In the genomic region with DNA sequence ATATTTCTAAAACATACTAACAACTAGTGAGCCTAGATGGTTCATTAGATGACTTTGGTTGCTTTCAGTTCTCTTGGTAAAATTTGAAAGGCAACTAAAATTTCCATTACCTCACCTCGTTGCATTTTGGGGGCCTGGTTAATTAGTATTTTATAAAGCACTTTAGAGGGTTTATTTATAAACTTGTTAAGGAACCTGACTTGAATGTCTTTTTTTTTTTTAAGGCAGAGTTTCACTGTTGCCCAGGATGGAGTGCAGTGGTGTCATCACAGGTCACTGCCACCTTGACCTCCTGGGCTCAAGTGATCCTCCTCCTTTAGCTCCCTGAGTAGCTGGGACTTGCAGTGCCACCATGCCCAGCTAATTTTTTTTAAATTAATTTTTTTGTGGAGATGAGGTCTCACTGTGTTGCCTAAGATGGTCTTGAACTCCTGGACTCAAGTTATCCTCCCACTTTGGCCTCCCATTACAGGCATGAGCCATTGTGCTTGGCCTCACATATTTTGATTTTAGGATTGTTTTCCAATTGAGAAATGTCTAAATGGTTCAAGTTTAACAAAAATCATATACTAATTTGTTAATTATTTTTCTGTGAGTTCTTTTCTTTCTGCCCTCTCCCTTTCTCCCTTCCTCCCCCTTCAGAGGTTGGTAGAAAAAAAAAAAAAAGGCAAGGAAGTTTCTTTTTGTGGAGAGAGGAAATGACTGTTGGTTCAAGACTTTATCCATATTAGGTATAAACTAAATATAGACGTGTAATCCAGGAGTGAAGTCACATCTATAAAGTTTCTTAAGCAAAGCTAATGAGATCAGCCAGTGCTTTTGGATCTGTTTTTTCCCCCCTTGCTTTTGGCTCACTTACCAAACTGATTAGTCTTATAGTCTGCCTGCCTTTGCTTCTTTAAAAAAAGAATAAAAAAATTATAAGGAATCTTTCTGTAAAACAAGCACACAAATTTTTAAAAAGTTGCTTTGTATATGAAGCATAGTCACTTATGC, we compare ENCODE assay signal across 8 cellular contexts.
DNase-seq lines count a peak whose midpoint lies in the region; ATAC-seq and TF ChIP-seq lines count a peak whose summit lies in the region.

No MANE protein-coding gene starts in this region.

- no peak for TF ChIP-seq CTCF in AG09309 (IDR thresholded peaks at IDR 0.05; ENCODE audit: control insufficient read depth, insufficient read depth, low read depth, low read length, missing control alignments)

- H3K9ac ChIP-seq in mucosa of rectum (ENCODE audit: low read depth in 1 of 2, low read length in 2 of 2): peak overlapping the region in 1 of 2 donors; percentile 26

- H3K27ac ChIP-seq in cingulate gyrus (ENCODE audit: low read depth, low read length) (peak overlapping the region; percentile 20), mucosa of rectum (ENCODE audit: low read depth in 2 of 2, low read length in 2 of 2) (peak overlapping the region; percentile 65 to 80)

- DNase-seq in AG09309 (ENCODE audit: low read depth) (peak; percentile 89), LoVo (ENCODE audit: low spot score) (peak; percentile 13), anterior cingulate cortex (lab: John Stamatoyannopoulos, UW) (no peak)
- no peak for DNase-seq in activated CD8-positive, alpha-beta memory T cell treated with anti-CD3 and anti-CD28 coated beads, Interleukin-2, amount 50 U/mL, for 48 hours

- H3K9me3 ChIP-seq in mucosa of rectum (ENCODE audit: control insufficient read depth in 2 of 2, low read length in 2 of 2): no peaks in the 10 kb centered on the region

- H3K36me3 ChIP-seq in mucosa of rectum (ENCODE audit: control insufficient read depth in 2 of 2, insufficient read depth in 2 of 2, low read length in 2 of 2): no peaks in the 10 kb centered on the region

- H3K4me3 ChIP-seq in AG09309 (ENCODE audit: control insufficient read depth, low read depth, low read length) (no peak overlapping the region), mucosa of rectum (ENCODE audit: low read length in 2 of 2) (no peak overlapping the region)

- ATAC-seq in HG03457 (IDR thresholded peaks at IDR 0.05; ENCODE audit: unreplicated experiment) (no peak), HG02798 (IDR thresholded peaks at IDR 0.05; ENCODE audit: poor library complexity, unreplicated experiment) (no peak)

- H3K27me3 ChIP-seq in mucosa of rectum (ENCODE audit: control insufficient read depth in 2 of 2, insufficient read depth in 2 of 2, low read length in 2 of 2): no peaks in the 10 kb centered on the region

- H3K4me1 ChIP-seq in mucosa of rectum (ENCODE audit: control insufficient read depth in 2 of 2, insufficient read depth in 2 of 2, low read length in 2 of 2): peaks cover 2 to 4% of the 10 kb centered on the region in 2 donors

Comparison
In these comparisons a context has a peak if more than half of its experiments do, and no peak if none do; other contexts are left out.
1. DNase-seq: peak in AG09309 (single experiment) and LoVo (single experiment); none in anterior cingulate cortex (0 of 58) and activated CD8-positive, alpha-beta memory T cell treated with anti-CD3 and anti-CD28 coated beads, Interleukin-2, amount 50 U/mL, for 48 hours (single experiment).